ENCODE assay signal across 15 cellular contexts in the genomic region with DNA sequence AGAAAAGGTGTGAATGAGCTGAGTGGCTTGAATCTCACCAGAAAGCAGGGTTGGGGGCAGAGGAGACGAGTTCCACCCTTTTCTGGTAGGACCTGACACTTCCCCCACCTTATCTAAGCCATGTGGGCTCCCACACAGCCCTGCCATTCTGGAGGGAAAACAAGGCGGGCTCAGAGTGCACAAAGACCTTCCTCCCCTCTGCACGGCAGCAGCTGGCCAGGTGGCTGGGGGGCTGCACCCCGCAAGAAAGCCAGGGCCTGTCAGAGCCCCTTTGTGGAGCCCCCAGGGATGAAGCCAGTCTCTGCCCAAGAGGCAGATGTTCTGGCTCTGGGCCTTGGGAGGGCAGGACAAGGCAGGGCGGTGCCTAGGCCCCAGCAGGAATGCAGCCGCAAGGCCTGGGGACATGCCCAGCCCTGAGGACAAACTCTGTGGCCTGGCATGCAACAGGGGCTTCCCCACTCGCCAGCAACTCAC. TPM values are rescaled to one million over a fixed set of nuclear protein-coding genes. Genes with fewer than 3 reads are reported as not detected.
DNase-seq lines count a peak whose midpoint lies in the region; ATAC-seq and TF ChIP-seq lines count a peak whose summit lies in the region.
"Had no signal": no experiment of that assay in that cellular context is flagged by ENCODE, and none has a peak within 500 bp of the region (broad histone marks: within the 10 kb centered on the region; RNA-seq: fewer than 3 reads in every experiment).

No MANE protein-coding gene starts in this region.

- peak; percentile 33 for ATAC-seq in omental fat pad (ENCODE audit: low FRiP score)
- ATAC-seq: activated CD4-positive, alpha-beta T cell treated with anti-CD3 and anti-CD28 coated beads for 36 hours; natural killer cell; stimulated activated naive CD8-positive, alpha-beta T cell treated with anti-CD3 and anti-CD28 coated beads, Interleukin-15, amount 100 ng/mL, for 72 hours had no signal

- H3K4me3 Mint-ChIP-seq in activated T-cell treated with anti-CD3 and anti-CD28 coated beads, Interleukin-2, amount 50 U/mL, for 24 hours = no peak overlapping the region
- H3K4me3 Mint-ChIP-seq: activated CD4-positive, alpha-beta T cell treated with anti-CD3 and anti-CD28 coated beads for 36 hours; natural killer cell; stimulated activated naive CD8-positive, alpha-beta T cell treated with anti-CD3 and anti-CD28 coated beads, Interleukin-15, amount 100 ng/mL, for 72 hours had no signal

- H3K4me3 ChIP-seq in AG10803 (ENCODE audit: low read length) = no peak overlapping the region
- H3K4me3 ChIP-seq: BLaER1 treated with 17β-estradiol and CSF1 and Interleukin-3, amounts not matched to agents 10 nM and 100 nM; SJCRH30 had no signal

- no peak for TF ChIP-seq CTCF in AG10803 (conservative IDR thresholded peaks at IDR 0.05; ENCODE audit: low read length)
- TF ChIP-seq CTCF in omental fat pad (IDR thresholded peaks at IDR 0.05) = no peak

- H3K36me3 Mint-ChIP-seq in activated T-cell treated with anti-CD3 and anti-CD28 coated beads, Interleukin-2, amount 50 U/mL, for 24 hours (ENCODE audit: low read depth) = no peaks in the 10 kb centered on the region
- H3K36me3 Mint-ChIP-seq: natural killer cell had no signal

- DNase-seq in AG10803 (ENCODE audit: low read depth) (peak; percentile 61), NCI-H69 (lab: John Stamatoyannopoulos, UW) (peak; percentile 50), fibroblast of gingiva (ENCODE audit: low read depth) (peak; percentile 72), omental fat pad (ENCODE audit: low spot score) (no peak), NCI-H526 (lab: John Stamatoyannopoulos, UW) (no peak), NOMO-1 treated with DMSO at 0.1 percent for 48 hours (lab: John Stamatoyannopoulos, UW; ENCODE audit: unreplicated experiment) (no peak)
- DNase-seq in activated T-cell treated with anti-CD3 and anti-CD28 coated beads, Interleukin-2, amount 50 U/mL, for 24 hours = no peak
- no peak for DNase-seq in stimulated activated naive CD4-positive, alpha-beta T cell treated with Interleukin-2 at 50 U/mL for 16 hours (lab: John Stamatoyannopoulos, UW)
- DNase-seq: activated CD4-positive, alpha-beta T cell treated with anti-CD3 and anti-CD28 coated beads for 36 hours; activated naive CD4-positive, alpha-beta T cell treated with Interleukin-2 at 50 U/mL for 16 hours; natural killer cell; NCI-H2081; stimulated activated naive CD8-positive, alpha-beta T cell treated with anti-CD3 and anti-CD28 coated beads, Interleukin-15, amount 100 ng/mL, for 72 hours had no signal

- no peaks in the 10 kb centered on the region for H3K4me1 Mint-ChIP-seq in activated T-cell treated with anti-CD3 and anti-CD28 coated beads, Interleukin-2, amount 50 U/mL, for 24 hours (ENCODE audit: low read depth)
- H3K4me1 Mint-ChIP-seq: activated CD4-positive, alpha-beta T cell treated with anti-CD3 and anti-CD28 coated beads for 36 hours; natural killer cell; stimulated activated naive CD8-positive, alpha-beta T cell treated with anti-CD3 and anti-CD28 coated beads, Interleukin-15, amount 100 ng/mL, for 72 hours had no signal

- H3K27ac Mint-ChIP-seq in activated T-cell treated with anti-CD3 and anti-CD28 coated beads, Interleukin-2, amount 50 U/mL, for 24 hours = no peak overlapping the region
- H3K27ac Mint-ChIP-seq: activated CD4-positive, alpha-beta T cell treated with anti-CD3 and anti-CD28 coated beads for 36 hours; natural killer cell; stimulated activated naive CD8-positive, alpha-beta T cell treated with anti-CD3 and anti-CD28 coated beads, Interleukin-15, amount 100 ng/mL, for 72 hours had no signal

- no peaks in the 10 kb centered on the region for H3K27me3 Mint-ChIP-seq in activated T-cell treated with anti-CD3 and anti-CD28 coated beads, Interleukin-2, amount 50 U/mL, for 24 hours
- H3K27me3 Mint-ChIP-seq: activated CD4-positive, alpha-beta T cell treated with anti-CD3 and anti-CD28 coated beads for 36 hours; stimulated activated naive CD8-positive, alpha-beta T cell treated with anti-CD3 and anti-CD28 coated beads, Interleukin-15, amount 100 ng/mL, for 72 hours had no signal

- no peaks in the 10 kb centered on the region for H3K9me3 Mint-ChIP-seq in activated T-cell treated with anti-CD3 and anti-CD28 coated beads, Interleukin-2, amount 50 U/mL, for 24 hours
- H3K9me3 Mint-ChIP-seq: natural killer cell; stimulated activated naive CD8-positive, alpha-beta T cell treated with anti-CD3 and anti-CD28 coated beads, Interleukin-15, amount 100 ng/mL, for 72 hours had no signal

RNA-seq across cellular contexts. Expression of a gene that starts 48.4 kb away (rescaled TPM):
- 10 to 100 TPM in 1 of 4 donors, 1 to 10 TPM in 3; 4.5 to 13.9 (median 5.0) TPM for total RNA-seq in omental fat pad

RNA-seq across cellular contexts. Expression of a gene that starts 53.9 kb away (rescaled TPM):
- total RNA-seq in omental fat pad = under 1 TPM in 1 of 4 donors, not detected in 3; 0.63 TPM
- total RNA-seq: activated CD4-positive, alpha-beta T cell treated with anti-CD3 and anti-CD28 coated beads for 36 hours had no signal

Comparison
In these comparisons a context has a peak if more than half of its experiments do, and no peak if none do; other contexts are left out.
1. DNase-seq: peak in AG10803 (single experiment), NCI-H69 (single experiment) and fibroblast of gingiva (single experiment); none in omental fat pad (single experiment), NCI-H526 (0 of 2), activated T-cell treated with anti-CD3 and anti-CD28 coated beads, Interleukin-2, amount 50 U/mL, for 24 hours (single experiment), NOMO-1 treated with DMSO at 0.1 percent for 48 hours (single experiment) and stimulated activated naive CD4-positive, alpha-beta T cell treated with Interleukin-2 at 50 U/mL for 16 hours (single experiment).